In genomic region chr1:69648486-69648885, GRCh38 we compare ENCODE assay signal across 16 cellular contexts.
DNase-seq lines count a peak whose midpoint lies in the region; ATAC-seq and TF ChIP-seq lines count a peak whose summit lies in the region.
"Had no signal": no experiment of that assay in that cellular context is flagged by ENCODE, and none has a peak within 500 bp of the region (broad histone marks: within the 10 kb centered on the region; RNA-seq: fewer than 3 reads in every experiment).

No MANE protein-coding gene starts in this region.

- H3K36me3 ChIP-seq in CD4-positive, alpha-beta memory T cell (ENCODE audit: insufficient read depth, low read length), result no peaks in the 10 kb centered on the region
- H3K36me3 ChIP-seq in upper lobe of left lung, result no peaks in the 10 kb centered on the region
- H3K36me3 ChIP-seq: left ventricle myocardium inferior, thoracic aorta had no signal

- H3K27me3 Mint-ChIP-seq in nephron (ENCODE audit: low read depth), result no peaks in the 10 kb centered on the region
- no peaks in the 10 kb centered on the region for H3K27me3 Mint-ChIP-seq in CD4-positive, alpha-beta memory T cell
- H3K27me3 Mint-ChIP-seq: brain; CD8-positive, alpha-beta memory T cell had no signal

- H3K9me3 ChIP-seq in CD4-positive, alpha-beta memory T cell (ENCODE audit: control insufficient read depth in 1 of 2, low read length in 2 of 2), result no peaks in the 10 kb centered on the region
- no peaks in the 10 kb centered on the region for H3K9me3 ChIP-seq in upper lobe of left lung
- H3K9me3 ChIP-seq: left ventricle myocardium inferior, thoracic aorta had no signal

- H3K27me3 ChIP-seq in CD4-positive, alpha-beta memory T cell (ENCODE audit: insufficient read depth, low read length), result no peaks in the 10 kb centered on the region
- H3K27me3 ChIP-seq in upper lobe of left lung, result no peaks in the 10 kb centered on the region

- no peak overlapping the region for H3K4me3 ChIP-seq in astrocyte of the spinal cord (ENCODE audit: low read depth, low read length)
- H3K4me3 ChIP-seq in CD4-positive, alpha-beta memory T cell (ENCODE audit: low read length in 2 of 2), result no peak overlapping the region
- no peak overlapping the region for H3K4me3 ChIP-seq in upper lobe of left lung
- H3K4me3 ChIP-seq: left ventricle myocardium inferior, thoracic aorta had no signal

- H3K4me1 Mint-ChIP-seq in nephron, result peaks cover 6% of the 10 kb centered on the region
- no peaks in the 10 kb centered on the region for H3K4me1 Mint-ChIP-seq in CD4-positive, alpha-beta memory T cell
- H3K4me1 Mint-ChIP-seq: CD8-positive, alpha-beta memory T cell had no signal

- no peak for TF ChIP-seq EP300 in upper lobe of left lung (IDR thresholded peaks at IDR 0.05)

- no peaks in the 10 kb centered on the region for H3K4me1 ChIP-seq in CD4-positive, alpha-beta memory T cell (ENCODE audit: insufficient read depth, low read length)
- no peaks in the 10 kb centered on the region for H3K4me1 ChIP-seq in upper lobe of left lung
- H3K4me1 ChIP-seq: left ventricle myocardium inferior had no signal

- H3K36me3 Mint-ChIP-seq in nephron (ENCODE audit: low read depth), result no peaks in the 10 kb centered on the region
- no peaks in the 10 kb centered on the region for H3K36me3 Mint-ChIP-seq in CD4-positive, alpha-beta memory T cell
- H3K36me3 Mint-ChIP-seq: brain; CD8-positive, alpha-beta memory T cell had no signal

- POLR2A ChIA-PET in CD4-positive, alpha-beta memory T cell (lab: Charles Lee; ENCODE audit: partially characterized antibody), result no interaction called here

- intact Hi-C loops in CD4-positive, alpha-beta memory T cell (cut with micrococcal nuclease), result no loop called here

- ATAC-seq in upper lobe of left lung (ENCODE audit: low FRiP score in 2 of 2), result no peak

- peak overlapping the region; percentile 24 to 50 (median 47) for H3K27ac Mint-ChIP-seq in nephron
- H3K27ac Mint-ChIP-seq in CD4-positive, alpha-beta memory T cell, result no peak overlapping the region
- H3K27ac Mint-ChIP-seq: CD8-positive, alpha-beta memory T cell had no signal

- TF ChIP-seq CTCF in astrocyte of the spinal cord (IDR thresholded peaks at IDR 0.05; ENCODE audit: low read depth, low read length) (no peak), nephron (IDR thresholded peaks at IDR 0.05; ENCODE audit: unreplicated experiment in 3 of 3) (no peak), upper lobe of left lung (IDR thresholded peaks at IDR 0.05) (no peak)

- H3K9me3 Mint-ChIP-seq in nephron, result no peaks in the 10 kb centered on the region
- H3K9me3 Mint-ChIP-seq in CD4-positive, alpha-beta memory T cell, result peaks cover 0 to 6% (median 2%) of the 10 kb centered on the region in 8 donors
- H3K9me3 Mint-ChIP-seq: brain, neural crest cell had no signal

- H3K4me3 Mint-ChIP-seq in nephron, result no peak overlapping the region
- H3K4me3 Mint-ChIP-seq in CD4-positive, alpha-beta memory T cell, result no peak overlapping the region
- H3K4me3 Mint-ChIP-seq: brain; CD8-positive, alpha-beta memory T cell; neural crest cell had no signal

- peak; percentile 5 for DNase-seq in ELR (ENCODE audit: low read depth)
- peak; percentile 45 for DNase-seq in NCI-H1694 treated with DMSO at 0.1 percent for 48 hours (lab: John Stamatoyannopoulos, UW)
- DNase-seq in astrocyte of the spinal cord (ENCODE audit: low read depth, low spot score), result peak; percentile 7
- DNase-seq in NCI-H2171 treated with DMSO at 0.1 percent for 48 hours (lab: John Stamatoyannopoulos, UW), result no peak
- DNase-seq in CD4-positive, alpha-beta memory T cell, result no peak
- DNase-seq in upper lobe of left lung, result no peak
- DNase-seq: activated CD4-positive, alpha-beta T cell treated with anti-CD3 and anti-CD28 coated beads for 1 hour; effector memory CD4-positive, alpha-beta T cell; left ventricle myocardium inferior; small intestine; SW 1271 had no signal

- in situ Hi-C loops in astrocyte of the spinal cord (cut with HindIII; ENCODE audit: low sequenced_read_pairs), result no loop called here

- no peak for TF ChIP-seq POLR2A in upper lobe of left lung (IDR thresholded peaks at IDR 0.05)

- H3K27ac ChIP-seq in CD4-positive, alpha-beta memory T cell (ENCODE audit: low read depth, low read length), result no peak overlapping the region
- no peak overlapping the region for H3K27ac ChIP-seq in upper lobe of left lung
- H3K27ac ChIP-seq: left ventricle myocardium inferior, thoracic aorta had no signal

- CTCF ChIA-PET in CD4-positive, alpha-beta memory T cell (lab: Charles Lee; ENCODE audit: partially characterized antibody), result no interaction called here

Comparison
In these comparisons a context has a peak if more than half of its experiments do, and no peak if none do; other contexts are left out.
1. DNase-seq: peak in ELR (single experiment), NCI-H1694 treated with DMSO at 0.1 percent for 48 hours (single experiment) and astrocyte of the spinal cord (single experiment); none in NCI-H2171 treated with DMSO at 0.1 percent for 48 hours (single experiment), CD4-positive, alpha-beta memory T cell (0 of 5) and upper lobe of left lung (0 of 2).
2. H3K27ac Mint-ChIP-seq: peak in nephron (3 of 3); none in CD4-positive, alpha-beta memory T cell (0 of 7).